In genomic region chr10:132186488-132187413, GRCh38 we compare ENCODE assay signal across 1 cellular context.
TF ChIP-seq lines count a peak whose summit lies in the region.

Gene DPYSL4, plus strand, starts transcription at chr10:132186948. Its CDS starts 116 bp downstream, at chr10:132187064.

TF ChIP-seq in HEK293, 187 proteins besides CTCF, POLR2A, EP300 and RAD21 (continued from another document):
- TF ChIP-seq ZNF174 (tag by site-specific recombination; IDR thresholded peaks at IDR 0.05) (no peak), ZSCAN5A (tag by site-specific recombination; IDR thresholded peaks at IDR 0.05) (no peak), ZNF324 (tag by site-specific recombination; IDR thresholded peaks at IDR 0.05) (no peak), ZNF184 (tag by site-specific recombination; IDR thresholded peaks at IDR 0.05) (no peak), MEIS1 (CRISPR knock-in tag; IDR thresholded peaks at IDR 0.05; ENCODE audit: borderline replicate concordance) (no peak), ZNF423 (tag by site-specific recombination; IDR thresholded peaks at IDR 0.05) (peak; percentile 94), ZNF768 (tag by site-specific recombination; IDR thresholded peaks at IDR 0.05) (no peak), ELK4 (IDR thresholded peaks at IDR 0.05; ENCODE audit: borderline replicate concordance, low read depth, low read length) (no peak), GLI2 (tag by site-specific recombination; IDR thresholded peaks at IDR 0.05; ENCODE audit: borderline replicate concordance, low read depth) (no peak), ZNF239 (tag by site-specific recombination; IDR thresholded peaks at IDR 0.05) (no peak), ZNF18 (tag by site-specific recombination; IDR thresholded peaks at IDR 0.05) (no peak), ZNF146 (tag by site-specific recombination; IDR thresholded peaks at IDR 0.05) (no peak), ZBTB20 (tag by site-specific recombination; IDR thresholded peaks at IDR 0.05) (peak; percentile 69), GLIS2 (tag by site-specific recombination; IDR thresholded peaks at IDR 0.05) (peak; percentile 60), ZSCAN18 (tag by site-specific recombination; IDR thresholded peaks at IDR 0.05) (no peak), TRIM28 (IDR thresholded peaks at IDR 0.05; ENCODE audit: borderline replicate concordance, low read length) (no peak), YY1 (tag by site-specific recombination; IDR thresholded peaks at IDR 0.05) (no peak), ZNF311 (tag by site-specific recombination; IDR thresholded peaks at IDR 0.05; ENCODE audit: borderline replicate concordance) (no peak), ZNF23 (tag by site-specific recombination; IDR thresholded peaks at IDR 0.05; ENCODE audit: borderline replicate concordance) (no peak), ZNF571 (tag by site-specific recombination; IDR thresholded peaks at IDR 0.05) (no peak), KLF1 (tag by site-specific recombination; IDR thresholded peaks at IDR 0.05) (peak; percentile 88), MYNN (tag by site-specific recombination; IDR thresholded peaks at IDR 0.05; ENCODE audit: borderline replicate concordance) (peak; percentile 69; the same call in 1 of the 2 replicates), ZBTB7A (tag by site-specific recombination; IDR thresholded peaks at IDR 0.05; ENCODE audit: low read depth) (no peak), ZNF629 (tag by site-specific recombination; IDR thresholded peaks at IDR 0.05) (no peak), ZNF660 (tag by site-specific recombination; IDR thresholded peaks at IDR 0.05) (no peak), ZNF24 (tag by site-specific recombination; IDR thresholded peaks at IDR 0.05) (no peak), ZNF777 (tag by site-specific recombination; IDR thresholded peaks at IDR 0.05; ENCODE audit: borderline replicate concordance) (peak; percentile 28; the same call in 1 of the 2 replicates), REST (tag by site-specific recombination; IDR thresholded peaks at IDR 0.05) (peak; percentile 29; the same call in 1 of the 2 replicates), ZNF530 (tag by site-specific recombination; IDR thresholded peaks at IDR 0.05; ENCODE audit: low read depth) (no peak), ZFHX2 (tag by site-specific recombination; conservative IDR thresholded peaks at IDR 0.05) (peak; percentile 49), ZNF155 (tag by site-specific recombination; IDR thresholded peaks at IDR 0.05) (no peak), ZBTB48 (tag by site-specific recombination; IDR thresholded peaks at IDR 0.05) (no peak), YY2 (tag by site-specific recombination; IDR thresholded peaks at IDR 0.05) (no peak), PRDM6 (tag by site-specific recombination; IDR thresholded peaks at IDR 0.05) (no peak), ZBTB21 (tag by site-specific recombination; IDR thresholded peaks at IDR 0.05) (no peak), ZNF704 (tag by site-specific recombination; IDR thresholded peaks at IDR 0.05) (no peak), ZEB2 (tag by site-specific recombination; IDR thresholded peaks at IDR 0.05) (no peak), ZNF16 (tag by site-specific recombination; IDR thresholded peaks at IDR 0.05; ENCODE audit: low read depth) (no peak), HOXD13 (CRISPR knock-in tag; IDR thresholded peaks at IDR 0.05; ENCODE audit: borderline replicate concordance) (no peak), ZNF280C (tag by site-specific recombination; IDR thresholded peaks at IDR 0.05) (no peak), ZNF785 (tag by site-specific recombination; IDR thresholded peaks at IDR 0.05) (no peak), ZIC2 (tag by site-specific recombination; IDR thresholded peaks at IDR 0.05) (peak; percentile 77)
TF ChIP-seq in HEK293: peak in this region for 27.
